Comparison of ENCODE assay signal across 8 cellular contexts in genomic region chrX:8731579-8732395, GRCh38. TPM values are rescaled to one million over a fixed set of nuclear protein-coding genes. Genes with fewer than 3 reads are reported as not detected.
A peak's percentile ranks its signal among the peaks of the same experiment; 100 is the strongest.
DNase-seq lines count a peak whose midpoint lies in the region; ATAC-seq and TF ChIP-seq lines count a peak whose summit lies in the region.

ANOS1 (minus strand) TSS chrX:8732137; CDS start chrX:8732036, 101 bp downstream.

- H3K9me2 ChIP-seq in hepatocyte (replicated peaks; ENCODE audit: insufficient read depth), result no peaks in the 10 kb centered on the region

- CTCF ChIA-PET in WTC11 (lab: Charles Lee), result interaction anchor here (1.2 kb wide), 1 partner anchor 374 kb away, joined by 4 read pairs; no protein-coding TSS in a partner anchor

- peak within 1 kb of the TSS; percentile 20 for H2AFZ ChIP-seq in hepatocyte

- peaks cover 5% of the 10 kb centered on the region; the same call in 1 of the 2 replicates for H3K36me3 Mint-ChIP-seq in WTC11

- no peaks in the 10 kb centered on the region for H3K79me2 ChIP-seq in hepatocyte

- no peaks in the 10 kb centered on the region for H4K20me1 ChIP-seq in hepatocyte (ENCODE audit: insufficient read depth, poor library complexity, severe bottlenecking)

- TF ChIP-seq CTCF in WTC11 (IDR thresholded peaks at IDR 0.05), result no peak
- TF ChIP-seq CTCF in hepatocyte (IDR thresholded peaks at IDR 0.05; ENCODE audit: poor library complexity), result no peak
- no peak for TF ChIP-seq CTCF in gastrocnemius medialis (IDR thresholded peaks at IDR 0.05 in 4 of 5, conservative IDR thresholded peaks at IDR 0.05 in 1 of 5)

- TF ChIP-seq POLR2A in gastrocnemius medialis (IDR thresholded peaks at IDR 0.05), result peak; percentile 30 to 70

- peak; percentile 89 for ATAC-seq in WTC11
- ATAC-seq in gastrocnemius medialis, result peak; percentile 79 to 85
- ATAC-seq in HG03460 (IDR thresholded peaks at IDR 0.05; ENCODE audit: unreplicated experiment), result no peak

- H3K27me3 Mint-ChIP-seq in WTC11 (ENCODE audit: low read depth), result peaks cover 26% of the 10 kb centered on the region

- POLR2A ChIA-PET in WTC11 (lab: Charles Lee), result no interaction called here

- peaks cover 36% of the 10 kb centered on the region for H3K4me1 Mint-ChIP-seq in WTC11

- H3K4me2 ChIP-seq in hepatocyte, result peak within 1 kb of the TSS; percentile 86

- DNase-seq in NCI-H146 (lab: John Stamatoyannopoulos, UW) (peak; percentile 46), NCI-H146 treated with DMSO at 0.1 percent for 48 hours (lab: John Stamatoyannopoulos, UW; ENCODE audit: unreplicated experiment) (no peak), WTC11 (ENCODE audit: low spot score) (peak; percentile 78), hepatocyte (ENCODE audit: low spot score) (peak; percentile 62), gastrocnemius medialis (peak; percentile 52 to 67), T-helper 2 cell (no peak), NCI-H1048 (lab: John Stamatoyannopoulos, UW) (no peak)

- intact Hi-C loops in gastrocnemius medialis (cut with DNase I; ENCODE audit: low total_unique reads), result loop anchor here (2.0 kb wide), 1 partner anchor 63 kb away; no protein-coding TSS in a partner anchor

- no peak within 1 kb of the TSS for H3K27ac ChIP-seq in hepatocyte
- peak within 1 kb of the TSS; percentile 63 to 79 (median 71) for H3K27ac ChIP-seq in gastrocnemius medialis

- peak within 1 kb of the TSS; percentile 85 for H3K4me3 Mint-ChIP-seq in WTC11

- WGBS in hepatocyte (ENCODE audit: low lambda C conversion rate, missing lambda C conversion rate), result 49% methylated on average over 35 of the region's 87 CpGs

- in situ Hi-C loops in gastrocnemius medialis (cut with MboI; ENCODE audit: low sequenced_read_pairs in 4 of 4), result loop anchor here in 3 of 4 donors (10.0 to 25.0 kb wide), 2 partner anchors 737 to 744 kb away; no protein-coding TSS in a partner anchor

- no peaks in the 10 kb centered on the region for H3K9me3 ChIP-seq in hepatocyte (ENCODE audit: low read depth)
- no peaks in the 10 kb centered on the region for H3K9me3 ChIP-seq in gastrocnemius medialis

- H3K27ac Mint-ChIP-seq in WTC11, result no peak within 1 kb of the TSS

- H3K27me3 ChIP-seq in hepatocyte (peaks cover 4% of the 10 kb centered on the region), gastrocnemius medialis (peaks cover 0 to 10% (median 5%) of the 10 kb centered on the region in 3 donors)

- H3K36me3 ChIP-seq in hepatocyte (replicated peaks; ENCODE audit: insufficient read depth, low read depth) (no peaks in the 10 kb centered on the region), gastrocnemius medialis (no peaks in the 10 kb centered on the region)

- H3K9me3 Mint-ChIP-seq in WTC11, result no peaks in the 10 kb centered on the region

- H3K4me1 ChIP-seq in hepatocyte (ENCODE audit: insufficient read depth) (no peaks in the 10 kb centered on the region), gastrocnemius medialis (no peaks in the 10 kb centered on the region)

- H3K4me3 ChIP-seq in hepatocyte (peak within 1 kb of the TSS; percentile 26), gastrocnemius medialis (peak within 1 kb of the TSS; percentile 56 to 62 (median 60))

TF ChIP-seq in WTC11, 78 proteins besides CTCF, POLR2A, EP300 and RAD21:
- TF ChIP-seq ZNF671 (CRISPR knock-in tag; IDR thresholded peaks at IDR 0.05), result no peak
- peak; percentile 46 for TF ChIP-seq NFYB (CRISPR knock-in tag; conservative IDR thresholded peaks at IDR 0.05; ENCODE audit: low read depth)

RNA-seq across cellular contexts. Expression of gene ANOS1, which starts in this region (rescaled TPM):
- total RNA-seq in WTC11 (2021) (24.8 to 27.5 TPM (median 27.3 TPM) in 3 replicates), hepatocyte (5.7 and 6.4 TPM in 2 replicates), gastrocnemius medialis (10 to 100 TPM in 3 of 4 donors, 1 to 10 TPM in 1; 5.0 to 27.8 (median 13.0) TPM)
- 3.1 and 4.7 TPM in 2 replicates for polyA plus RNA-seq in hepatocyte

Comparison
In these comparisons a context has a peak if more than half of its experiments do, and no peak if none do; other contexts are left out.
1. DNase-seq: peak in NCI-H146 (single experiment), WTC11 (single experiment), hepatocyte (single experiment) and gastrocnemius medialis (2 of 2); none in NCI-H146 treated with DMSO at 0.1 percent for 48 hours (single experiment), T-helper 2 cell (0 of 5) and NCI-H1048 (single experiment).